Comparison of ENCODE assay signal across 34 cellular contexts in genomic region chr19:45757696-45758095, GRCh38. TPM values are rescaled to one million over a fixed set of nuclear protein-coding genes. Genes with fewer than 3 reads are reported as not detected.
"Had no signal": no experiment of that assay in that cellular context is flagged by ENCODE, and none has a peak within 500 bp of the region (broad histone marks: within the 10 kb centered on the region; RNA-seq: fewer than 3 reads in every experiment).

No MANE protein-coding gene starts in this region.

- H3K4me2 ChIP-seq: PC-9 had no signal

- H3K36me3 Mint-ChIP-seq: activated CD4-positive, alpha-beta memory T cell treated with anti-CD3 and anti-CD28 coated beads for 36 hours; activated naive CD4-positive, alpha-beta T cell treated with anti-CD3 and anti-CD28 coated beads, Interleukin-2, amount 50 U/mL, for 72 hours; brain had no signal

- H3K9me3 Mint-ChIP-seq: activated B cell treated with CpG ODN at 0.5 μM for 24 hours; activated CD4-positive, alpha-beta memory T cell treated with anti-CD3 and anti-CD28 coated beads for 36 hours; activated naive CD4-positive, alpha-beta T cell treated with anti-CD3 and anti-CD28 coated beads for 36 hours; activated naive CD4-positive, alpha-beta T cell treated with anti-CD3 and anti-CD28 coated beads, Interleukin-2, amount 50 U/mL, for 72 hours; activated T-cell treated with anti-CD3 and anti-CD28 coated beads, Interleukin-2, amount 50 U/mL, for 4 hours; activated T-helper 1 cell treated with anti-CD3 and anti-CD28 coated beads, Interleukin-12 subunit alpha, Interleukin-12 subunit beta, Interleukin-2, Interleukin-4 antibody, amounts not matched to agents 30 ng/mL and 10 ng/mL and 1 ng/mL, durations not matched to agents 14 hours and 24 hours and 36 hours; brain had no signal

- H3K27ac Mint-ChIP-seq: activated B cell treated with CpG ODN at 0.5 μM for 24 hours; activated CD4-positive, alpha-beta memory T cell treated with anti-CD3 and anti-CD28 coated beads for 36 hours; activated naive CD4-positive, alpha-beta T cell treated with anti-CD3 and anti-CD28 coated beads for 36 hours; activated naive CD4-positive, alpha-beta T cell treated with anti-CD3 and anti-CD28 coated beads, Interleukin-2, amount 50 U/mL, for 72 hours; activated T-helper 1 cell treated with anti-CD3 and anti-CD28 coated beads, Interleukin-12 subunit alpha, Interleukin-12 subunit beta, Interleukin-2, Interleukin-4 antibody, amounts not matched to agents 30 ng/mL and 10 ng/mL and 1 ng/mL, durations not matched to agents 14 hours and 24 hours and 36 hours; brain had no signal

- FAIRE-seq: RCC 7860 had no signal

- H3K4me3 Mint-ChIP-seq: activated B cell treated with CpG ODN at 0.5 μM for 24 hours; activated CD4-positive, alpha-beta memory T cell treated with anti-CD3 and anti-CD28 coated beads for 36 hours; activated naive CD4-positive, alpha-beta T cell treated with anti-CD3 and anti-CD28 coated beads for 36 hours; activated T-cell treated with anti-CD3 and anti-CD28 coated beads, Interleukin-2, amount 50 U/mL, for 4 hours; activated T-helper 1 cell treated with anti-CD3 and anti-CD28 coated beads, Interleukin-12 subunit alpha, Interleukin-12 subunit beta, Interleukin-2, Interleukin-4 antibody, amounts not matched to agents 30 ng/mL and 10 ng/mL and 1 ng/mL, durations not matched to agents 14 hours and 24 hours and 36 hours; brain had no signal

- ATAC-seq: activated naive CD4-positive, alpha-beta T cell treated with anti-CD3 and anti-CD28 coated beads, Interleukin-2, amount 50 U/mL, for 72 hours; activated T-cell treated with anti-CD3 and anti-CD28 coated beads, Interleukin-2, amount 50 U/mL, for 4 hours had no signal

- H2AFZ ChIP-seq: PC-9 had no signal

- DNase-seq: activated B cell treated with CpG ODN at 0.5 μM for 24 hours; activated CD4-positive, alpha-beta memory T cell treated with anti-CD3 and anti-CD28 coated beads for 36 hours; activated CD4-positive, alpha-beta T cell treated with anti-CD3 and anti-CD28 coated beads for 4 hours; activated CD4-positive, alpha-beta T cell treated with anti-CD3 and anti-CD28 coated beads, Interleukin-2, amount 50 U/mL, for 1 hour; activated CD4-positive, CD25-positive, alpha-beta regulatory T cell treated with anti-CD3 and anti-CD28 coated beads, Interleukin-2, amount 50 U/mL, for 72 hours; activated CD8-positive, alpha-beta memory T cell treated with anti-CD3 and anti-CD28 coated beads, Interleukin-2, amount 50 U/mL, for 4 hours; activated gamma-delta T cell treated with Interleukin-2 at 50 U/mL for 16 hours; activated naive CD4-positive, alpha-beta T cell treated with anti-CD3 and anti-CD28 coated beads for 36 hours; activated T-cell treated with anti-CD3 and anti-CD28 coated beads for 4 hours; activated T-cell treated with anti-CD3 and anti-CD28 coated beads, Interleukin-2, amount 50 U/mL, for 4 hours; anterior cingulate cortex; caudate nucleus; cerebellar nuclear complex; NCI-H1105; NCI-H1417 treated with DMSO at 0.1 percent for 48 hours; NCI-H2081; NCI-H2171 treated with DMSO at 0.1 percent for 48 hours; NCI-H2227 treated with DMSO at 0.1 percent for 48 hours; NCI-H446; NCI-H526 treated with DMSO at 0.1 percent for 48 hours; NCI-H774; PC-9; Right ventricle myocardium superior; SW 1271; T-helper 1 cell; T-helper 2 cell; T-helper 9 cell had no signal

- H3K27ac ChIP-seq: PC-9, VCaP had no signal

- H3K4me1 Mint-ChIP-seq: activated B cell treated with CpG ODN at 0.5 μM for 24 hours, brain had no signal

- H3K4me3 ChIP-seq: PC-9 had no signal

RNA-seq across cellular contexts. Expression of gene MEIOSIN, which starts 24.5 kb away (rescaled TPM):
- total RNA-seq: activated B cell treated with CpG ODN at 0.5 μM for 24 hours; activated CD4-positive, alpha-beta memory T cell treated with anti-CD3 and anti-CD28 coated beads for 36 hours; activated naive CD4-positive, alpha-beta T cell treated with anti-CD3 and anti-CD28 coated beads for 36 hours; activated T-cell treated with anti-CD3 and anti-CD28 coated beads, Interleukin-2, amount 50 U/mL, for 4 hours; activated T-helper 1 cell treated with anti-CD3 and anti-CD28 coated beads, Interleukin-12 subunit alpha, Interleukin-12 subunit beta, Interleukin-2, Interleukin-4 antibody, amounts not matched to agents 30 ng/mL and 10 ng/mL and 1 ng/mL, durations not matched to agents 14 hours and 24 hours and 36 hours; bronchial epithelial cell; OCI-LY7; PC-9; Right ventricle myocardium superior had no signal
